In genomic region chr17:19747829-19748806, GRCh38 we compare ENCODE assay signal across 15 cellular contexts. TPM values are rescaled to one million over a fixed set of nuclear protein-coding genes. Genes with fewer than 3 reads are reported as not detected.
DNase-seq lines count a peak whose midpoint lies in the region; ATAC-seq, FAIRE-seq and TF ChIP-seq lines count a peak whose summit lies in the region.
"Had no signal": no experiment of that assay in that cellular context is flagged by ENCODE, and none has a peak within 500 bp of the region (broad histone marks: within the 10 kb centered on the region; RNA-seq: fewer than 3 reads in every experiment).

Gene ALDH3A1 (minus strand): TSS chr17:19748298. CDS start chr17:19745129, 3,169 bp downstream.

- H3K4me1 ChIP-seq in endodermal cell (ENCODE audit: control insufficient read depth, insufficient read depth, low read length) = no peaks in the 10 kb centered on the region

- DNase-seq in NCI-H748 (lab: John Stamatoyannopoulos, UW; ENCODE audit: unreplicated experiment) (peak; percentile 17), NCI-H748 treated with DMSO at 0.1 percent for 48 hours (lab: John Stamatoyannopoulos, UW) (no peak), dedifferentiated amniotic fluid mesenchymal stem cell (ENCODE audit: extremely low spot score) (peak; percentile 68), memory B cell (ENCODE audit: low spot score in 2 of 2) (no peak), GM19239 (ENCODE audit: insufficient read length, low spot score) (no peak), endodermal cell (no peak)
- DNase-seq: activated T-cell treated with anti-CD3 and anti-CD28 coated beads, Interleukin-2, amount 50 U/mL, for 48 hours; aorta; DMS53; immature natural killer cell; NCI-H526 treated with DMSO at 0.1 percent for 48 hours; stimulated activated CD4-positive, alpha-beta T cell treated with anti-CD3 and anti-CD28 coated beads, Interleukin-4, amount 100 ng/mL, for 4 hours had no signal

- ATAC-seq in memory B cell (ENCODE audit: low read depth) = no peak
- no peak for ATAC-seq in HG03159 (IDR thresholded peaks at IDR 0.05; ENCODE audit: unreplicated experiment)
- ATAC-seq in HG03196 (IDR thresholded peaks at IDR 0.05; ENCODE audit: unreplicated experiment) = no peak

- H3K27ac ChIP-seq in endodermal cell (ENCODE audit: low read depth, low read length) = no peak within 1 kb of the TSS

- FAIRE-seq in GM19239 (lab: Jason Lieb, UNC) = no peak
- FAIRE-seq: A204.1 had no signal

- H3K9me3 Mint-ChIP-seq in memory B cell = no peaks in the 10 kb centered on the region
- no peaks in the 10 kb centered on the region for H3K9me3 Mint-ChIP-seq in endodermal cell

- H3K9ac ChIP-seq in endodermal cell (ENCODE audit: extremely low read depth, low read length, poor library complexity, severe bottlenecking) = no peak within 1 kb of the TSS

- H3K4me3 ChIP-seq in endodermal cell (ENCODE audit: low read length) = no peak within 1 kb of the TSS

- H3K9me3 ChIP-seq in endodermal cell (ENCODE audit: control insufficient read depth, low read length) = no peaks in the 10 kb centered on the region

- H3K4me1 Mint-ChIP-seq in memory B cell = peaks cover 11% of the 10 kb centered on the region
- peaks cover 6% of the 10 kb centered on the region for H3K4me1 Mint-ChIP-seq in endodermal cell

- H3K36me3 ChIP-seq in endodermal cell (ENCODE audit: control insufficient read depth, insufficient read depth, low read length) = no peaks in the 10 kb centered on the region

- H3K27me3 Mint-ChIP-seq in memory B cell (peaks cover 2% of the 10 kb centered on the region), endodermal cell (ENCODE audit: insufficient read depth) (peaks cover 13% of the 10 kb centered on the region)

- H3K4me3 Mint-ChIP-seq in memory B cell = no peak within 1 kb of the TSS
- no peak within 1 kb of the TSS for H3K4me3 Mint-ChIP-seq in endodermal cell

- H3K36me3 Mint-ChIP-seq in memory B cell (no peaks in the 10 kb centered on the region), endodermal cell (ENCODE audit: low read depth) (no peaks in the 10 kb centered on the region)
- H3K36me3 Mint-ChIP-seq: immature natural killer cell had no signal

- peaks cover 7% of the 10 kb centered on the region for H3K27me3 ChIP-seq in endodermal cell (ENCODE audit: control insufficient read depth, insufficient read depth, low read length, poor library complexity, severe bottlenecking)

- peak within 1 kb of the TSS; percentile 48 for H3K27ac Mint-ChIP-seq in memory B cell
- H3K27ac Mint-ChIP-seq in endodermal cell = no peak within 1 kb of the TSS
- H3K27ac Mint-ChIP-seq: immature natural killer cell had no signal

- no peak for TF ChIP-seq CTCF in endodermal cell (conservative IDR thresholded peaks at IDR 0.05)

- WGBS in endodermal cell (ENCODE audit: insufficient coverage in 1 of 2, insufficient read length in 1 of 2), 2 experiments = 86 to 88% methylated on average over 17 to 25 of the region's 25 CpGs

RNA-seq across cellular contexts. Expression of gene ALDH3A1, which starts in this region (rescaled TPM):
- under 1 TPM; 0.42 to 0.44 TPM for total RNA-seq in endodermal cell
- 0.14 TPM for polyA plus RNA-seq in endodermal cell (2013, experiment 1 of 2)
- polyA plus RNA-seq in endodermal cell (2013, experiment 2 of 2) = 0.79 TPM

Comparison
In these comparisons a context has a peak if more than half of its experiments do, and no peak if none do; other contexts are left out.
1. DNase-seq: peak in NCI-H748 (single experiment) and dedifferentiated amniotic fluid mesenchymal stem cell (single experiment); none in NCI-H748 treated with DMSO at 0.1 percent for 48 hours (single experiment), memory B cell (0 of 2), GM19239 (single experiment) and endodermal cell (single experiment).